In the genomic region with DNA sequence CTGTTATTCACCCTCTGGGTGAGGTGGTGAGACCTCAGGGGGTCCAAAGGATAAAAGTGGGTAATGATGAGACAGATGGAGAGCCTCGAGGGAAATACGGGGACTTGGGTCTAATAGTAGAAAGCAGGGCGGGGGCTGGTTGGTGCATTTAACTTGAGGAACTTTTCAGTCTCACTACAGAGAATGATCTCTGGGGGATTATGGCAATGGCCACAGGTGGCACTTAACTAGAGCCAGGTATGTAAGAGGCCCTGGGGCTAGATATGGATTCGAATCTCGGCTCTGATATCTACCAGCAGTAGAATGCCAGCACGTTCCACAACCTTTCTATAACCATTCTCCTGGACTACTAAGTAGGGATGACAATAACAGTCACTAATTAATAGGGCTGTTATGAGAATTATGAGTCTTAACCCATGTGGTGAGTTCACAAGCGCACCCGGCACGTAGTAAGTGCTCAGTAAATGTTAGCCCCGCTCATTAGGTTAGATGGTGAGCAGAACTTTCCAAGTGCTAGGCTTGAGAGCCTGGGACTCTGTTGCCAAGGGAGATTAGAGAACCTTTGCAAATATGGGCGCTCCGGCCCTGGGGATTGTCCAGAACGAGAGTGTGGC, we compare ENCODE assay signal across 1 cellular context.
TF ChIP-seq lines count a peak whose summit lies in the region.

No MANE protein-coding gene starts in this region.

TF ChIP-seq in SK-N-SH treated with all-trans-retinoic acid at 6 μM for 48 hours, 23 proteins besides CTCF, POLR2A, EP300 and RAD21 (continued from another document):
- TF ChIP-seq, protein P1, sequence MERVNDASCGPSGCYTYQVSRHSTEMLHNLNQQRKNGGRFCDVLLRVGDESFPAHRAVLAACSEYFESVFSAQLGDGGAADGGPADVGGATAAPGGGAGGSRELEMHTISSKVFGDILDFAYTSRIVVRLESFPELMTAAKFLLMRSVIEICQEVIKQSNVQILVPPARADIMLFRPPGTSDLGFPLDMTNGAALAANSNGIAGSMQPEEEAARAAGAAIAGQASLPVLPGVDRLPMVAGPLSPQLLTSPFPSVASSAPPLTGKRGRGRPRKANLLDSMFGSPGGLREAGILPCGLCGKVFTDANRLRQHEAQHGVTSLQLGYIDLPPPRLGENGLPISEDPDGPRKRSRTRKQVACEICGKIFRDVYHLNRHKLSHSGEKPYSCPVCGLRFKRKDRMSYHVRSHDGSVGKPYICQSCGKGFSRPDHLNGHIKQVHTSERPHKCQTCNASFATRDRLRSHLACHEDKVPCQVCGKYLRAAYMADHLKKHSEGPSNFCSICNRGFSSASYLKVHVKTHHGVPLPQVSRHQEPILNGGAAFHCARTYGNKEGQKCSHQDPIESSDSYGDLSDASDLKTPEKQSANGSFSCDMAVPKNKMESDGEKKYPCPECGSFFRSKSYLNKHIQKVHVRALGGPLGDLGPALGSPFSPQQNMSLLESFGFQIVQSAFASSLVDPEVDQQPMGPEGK (CRISPR knock-in tag; IDR thresholded peaks at IDR 0.05; ENCODE audit: borderline replicate concordance), result no peak
- TF ChIP-seq OSR1 (CRISPR knock-in tag; IDR thresholded peaks at IDR 0.05) (no peak), CSDC2 (CRISPR knock-in tag; IDR thresholded peaks at IDR 0.05) (no peak), ZNF70 (CRISPR knock-in tag; IDR thresholded peaks at IDR 0.05) (no peak)
